15 cellular contexts compared by ENCODE assay signal in genomic region chr2:33136570-33136969, GRCh38.
DNase-seq lines count a peak whose midpoint lies in the region; ATAC-seq, FAIRE-seq and TF ChIP-seq lines count a peak whose summit lies in the region.
"Had no signal": no experiment of that assay in that cellular context is flagged by ENCODE, and none has a peak within 500 bp of the region (broad histone marks: within the 10 kb centered on the region; RNA-seq: fewer than 3 reads in every experiment).

No MANE protein-coding gene starts in this region.

- H3K36me3 ChIP-seq in astrocyte (ENCODE audit: insufficient read depth, low read length) = no peaks in the 10 kb centered on the region
- no peaks in the 10 kb centered on the region for H3K36me3 ChIP-seq in hepatocyte (replicated peaks; ENCODE audit: insufficient read depth, low read depth)
- no peaks in the 10 kb centered on the region for H3K36me3 ChIP-seq in thoracic aorta

- H3K9me2 ChIP-seq in hepatocyte (replicated peaks; ENCODE audit: insufficient read depth) = no peaks in the 10 kb centered on the region

- H3K4me3 Mint-ChIP-seq in astrocyte (ENCODE audit: unreplicated experiment) = peak overlapping the region; percentile 40
- H3K4me3 Mint-ChIP-seq: activated naive CD4-positive, alpha-beta T cell treated with anti-CD3 and anti-CD28 coated beads, Interleukin-2, amount 50 U/mL, for 24 hours had no signal

- H3K27me3 ChIP-seq in astrocyte (ENCODE audit: insufficient read depth, low read length) (no peaks in the 10 kb centered on the region), hepatocyte (no peaks in the 10 kb centered on the region), thoracic aorta (replicated peaks; ENCODE audit: insufficient read depth) (no peaks in the 10 kb centered on the region)

- no peaks in the 10 kb centered on the region for H3K9me3 Mint-ChIP-seq in astrocyte (ENCODE audit: unreplicated experiment)
- H3K9me3 Mint-ChIP-seq: activated naive CD4-positive, alpha-beta T cell treated with anti-CD3 and anti-CD28 coated beads, Interleukin-2, amount 50 U/mL, for 24 hours had no signal

- TF ChIP-seq CTCF in astrocyte (IDR thresholded peaks at IDR 0.05; ENCODE audit: insufficient read depth, low read depth, low read length) = no peak
- TF ChIP-seq CTCF in hepatocyte (IDR thresholded peaks at IDR 0.05; ENCODE audit: poor library complexity) = no peak
- TF ChIP-seq CTCF in thoracic aorta (IDR thresholded peaks at IDR 0.05) = no peak

- H3K27me3 Mint-ChIP-seq in astrocyte (ENCODE audit: low read depth, unreplicated experiment) = no peaks in the 10 kb centered on the region

- peaks cover 58% of the 10 kb centered on the region for H3K79me2 ChIP-seq in astrocyte (ENCODE audit: insufficient read depth, low read length)
- peaks cover 3% of the 10 kb centered on the region for H3K79me2 ChIP-seq in hepatocyte

- no peak overlapping the region for H2AFZ ChIP-seq in astrocyte (ENCODE audit: low read depth, low read length)
- no peak overlapping the region for H2AFZ ChIP-seq in hepatocyte

- H3K4me3 ChIP-seq in astrocyte (ENCODE audit: insufficient read depth, low read depth, low read length) = peak overlapping the region; percentile 90
- no peak overlapping the region for H3K4me3 ChIP-seq in hepatocyte
- H3K4me3 ChIP-seq in thoracic aorta = peak overlapping the region; percentile 78

- H3K9me3 ChIP-seq in astrocyte (ENCODE audit: insufficient read depth, low read depth, low read length) = no peaks in the 10 kb centered on the region
- H3K9me3 ChIP-seq in hepatocyte (ENCODE audit: low read depth) = no peaks in the 10 kb centered on the region
- H3K9me3 ChIP-seq in thoracic aorta = no peaks in the 10 kb centered on the region

- WGBS in hepatocyte (ENCODE audit: low lambda C conversion rate, missing lambda C conversion rate) = 77% methylated on average over 1 of the region's 1 CpG

- DNase-seq in DMS 273 (lab: John Stamatoyannopoulos, UW; ENCODE audit: unreplicated experiment) (peak; percentile 9), DMS 273 treated with DMSO at 0.1 percent for 48 hours (lab: John Stamatoyannopoulos, UW) (no peak), astrocyte (ENCODE audit: low read depth) (no peak), hepatocyte (ENCODE audit: low spot score) (no peak), thoracic aorta (ENCODE audit: low spot score) (no peak), SHP77 (lab: John Stamatoyannopoulos, UW) (no peak), NCI-H1092 treated with DMSO at 0.1 percent for 48 hours (lab: John Stamatoyannopoulos, UW) (no peak), HCEC 1CT (no peak)
- DNase-seq: activated CD4-positive, CD25-positive, alpha-beta regulatory T cell; activated CD8-positive, alpha-beta memory T cell treated with anti-CD3 and anti-CD28 coated beads, Interleukin-2, amount 50 U/mL, for 4 hours; foreskin melanocyte; NCI-H187 treated with DMSO at 0.1 percent for 48 hours; NCI-H82 had no signal

- H4K20me1 ChIP-seq in astrocyte (ENCODE audit: insufficient read depth, low read length) (peaks cover 21% of the 10 kb centered on the region), hepatocyte (ENCODE audit: insufficient read depth, poor library complexity, severe bottlenecking) (no peaks in the 10 kb centered on the region)

- ATAC-seq in thoracic aorta (ENCODE audit: insufficient number of reproducible peaks, low FRiP score, low read depth) = no peak

- peaks cover 36% of the 10 kb centered on the region for H3K4me1 Mint-ChIP-seq in astrocyte (ENCODE audit: low read depth, unreplicated experiment)
- H3K4me1 Mint-ChIP-seq: activated naive CD4-positive, alpha-beta T cell treated with anti-CD3 and anti-CD28 coated beads, Interleukin-2, amount 50 U/mL, for 24 hours had no signal

- H3K36me3 Mint-ChIP-seq in astrocyte (ENCODE audit: low read depth, unreplicated experiment) = no peaks in the 10 kb centered on the region
- H3K36me3 Mint-ChIP-seq: activated naive CD4-positive, alpha-beta T cell treated with anti-CD3 and anti-CD28 coated beads, Interleukin-2, amount 50 U/mL, for 24 hours had no signal

- H3K27ac ChIP-seq in astrocyte (ENCODE audit: low read depth, low read length) (peak overlapping the region; percentile 89), hepatocyte (no peak overlapping the region), thoracic aorta (peak overlapping the region; percentile 95 to 98)
- H3K27ac ChIP-seq: 22Rv1 had no signal

- H3K4me2 ChIP-seq in astrocyte (ENCODE audit: low read length) (peak overlapping the region; percentile 83), hepatocyte (peak overlapping the region; percentile 68)

- FAIRE-seq in astrocyte (lab: Jason Lieb, UNC) = no peak

- H3K9ac ChIP-seq in astrocyte (ENCODE audit: low read length) = peak overlapping the region; percentile 95

- H3K4me1 ChIP-seq in astrocyte (ENCODE audit: insufficient read depth, low read length) (peaks cover 29% of the 10 kb centered on the region), hepatocyte (ENCODE audit: insufficient read depth) (peaks cover 8% of the 10 kb centered on the region), thoracic aorta (ENCODE audit: control insufficient read depth in 1 of 2, low read depth in 2 of 2) (peaks cover 17 to 59% of the 10 kb centered on the region in 2 donors)

- no peak overlapping the region for H3K27ac Mint-ChIP-seq in astrocyte (ENCODE audit: unreplicated experiment)
- H3K27ac Mint-ChIP-seq: activated naive CD4-positive, alpha-beta T cell treated with anti-CD3 and anti-CD28 coated beads, Interleukin-2, amount 50 U/mL, for 24 hours had no signal
